1 cellular context compared by ENCODE assay signal in the genomic region with DNA sequence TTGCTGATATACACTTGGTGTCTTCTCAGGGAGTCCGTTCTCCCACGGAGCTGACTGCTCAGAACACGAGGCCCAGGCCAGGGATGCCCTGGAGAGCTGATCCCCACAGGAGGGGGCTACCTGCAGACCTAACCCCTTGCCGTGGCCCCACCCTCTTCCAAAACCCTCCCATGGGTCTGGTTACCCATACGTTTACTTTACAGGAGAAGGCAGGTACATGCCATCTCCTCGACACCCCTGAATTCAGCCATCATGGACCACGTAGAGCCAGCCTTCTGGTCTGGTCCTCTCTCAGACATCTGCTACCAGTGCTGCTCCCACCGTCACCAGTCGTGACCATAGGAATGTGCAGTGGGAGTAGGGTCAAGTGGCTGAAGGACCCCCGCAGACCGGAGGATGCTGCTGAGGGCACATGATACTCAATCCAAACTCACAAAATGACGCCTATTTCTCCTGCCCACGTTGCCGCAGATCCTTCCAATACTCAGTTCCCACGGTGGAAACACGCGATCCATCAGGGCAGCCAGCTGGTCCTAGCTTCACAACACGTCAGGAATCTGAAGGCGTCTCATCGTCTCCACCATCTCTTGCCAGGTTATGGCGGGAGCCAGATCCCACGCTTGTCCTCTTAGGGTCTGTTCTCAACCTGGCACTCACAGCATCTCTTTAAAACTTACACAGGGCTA.
TF ChIP-seq lines count a peak whose summit lies in the region.

No MANE protein-coding gene starts in this region.

TF ChIP-seq in IMR-90, 13 proteins besides CTCF, POLR2A, EP300 and RAD21:
- TF ChIP-seq, protein P1, sequence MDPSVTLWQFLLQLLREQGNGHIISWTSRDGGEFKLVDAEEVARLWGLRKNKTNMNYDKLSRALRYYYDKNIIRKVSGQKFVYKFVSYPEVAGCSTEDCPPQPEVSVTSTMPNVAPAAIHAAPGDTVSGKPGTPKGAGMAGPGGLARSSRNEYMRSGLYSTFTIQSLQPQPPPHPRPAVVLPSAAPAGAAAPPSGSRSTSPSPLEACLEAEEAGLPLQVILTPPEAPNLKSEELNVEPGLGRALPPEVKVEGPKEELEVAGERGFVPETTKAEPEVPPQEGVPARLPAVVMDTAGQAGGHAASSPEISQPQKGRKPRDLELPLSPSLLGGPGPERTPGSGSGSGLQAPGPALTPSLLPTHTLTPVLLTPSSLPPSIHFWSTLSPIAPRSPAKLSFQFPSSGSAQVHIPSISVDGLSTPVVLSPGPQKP (IDR thresholded peaks at IDR 0.05; ENCODE audit: borderline replicate concordance, low read depth, low read length), result no peak
- TF ChIP-seq, protein P2, sequence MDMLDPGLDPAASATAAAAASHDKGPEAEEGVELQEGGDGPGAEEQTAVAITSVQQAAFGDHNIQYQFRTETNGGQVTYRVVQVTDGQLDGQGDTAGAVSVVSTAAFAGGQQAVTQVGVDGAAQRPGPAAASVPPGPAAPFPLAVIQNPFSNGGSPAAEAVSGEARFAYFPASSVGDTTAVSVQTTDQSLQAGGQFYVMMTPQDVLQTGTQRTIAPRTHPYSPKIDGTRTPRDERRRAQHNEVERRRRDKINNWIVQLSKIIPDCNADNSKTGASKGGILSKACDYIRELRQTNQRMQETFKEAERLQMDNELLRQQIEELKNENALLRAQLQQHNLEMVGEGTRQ (IDR thresholded peaks at IDR 0.05; ENCODE audit: low read depth, low read length), result no peak
- no peak for TF ChIP-seq RCOR1 (IDR thresholded peaks at IDR 0.05; ENCODE audit: insufficient replicate concordance, low read length)
- TF ChIP-seq CEBPB (IDR thresholded peaks at IDR 0.05; ENCODE audit: low read depth, low read length), result no peak
- no peak for TF ChIP-seq CHD1 (IDR thresholded peaks at IDR 0.05; ENCODE audit: low read depth, low read length)
- no peak for TF ChIP-seq MAFK (IDR thresholded peaks at IDR 0.05; ENCODE audit: low read depth, low read length)
- no peak for TF ChIP-seq SMC3 (IDR thresholded peaks at IDR 0.05; ENCODE audit: low read depth, low read length)
- TF ChIP-seq RFX5 (IDR thresholded peaks at IDR 0.05; ENCODE audit: low read depth, low read length), result no peak
- TF ChIP-seq BHLHE40 (IDR thresholded peaks at IDR 0.05; ENCODE audit: low read depth, low read length), result no peak
- no peak for TF ChIP-seq MAZ (IDR thresholded peaks at IDR 0.05; ENCODE audit: borderline replicate concordance, low read depth, low read length)
- TF ChIP-seq FOS (IDR thresholded peaks at IDR 0.05; ENCODE audit: low read depth, low read length), result no peak
- no peak for TF ChIP-seq NFE2L2 (IDR thresholded peaks at IDR 0.05; ENCODE audit: low read depth, low read length)
- TF ChIP-seq MXI1 (IDR thresholded peaks at IDR 0.05; ENCODE audit: borderline replicate concordance, low read depth, low read length), result no peak
TF ChIP-seq in IMR-90: peak in this region for 0.
